Comparison of ENCODE assay signal across 21 cellular contexts in the genomic region with DNA sequence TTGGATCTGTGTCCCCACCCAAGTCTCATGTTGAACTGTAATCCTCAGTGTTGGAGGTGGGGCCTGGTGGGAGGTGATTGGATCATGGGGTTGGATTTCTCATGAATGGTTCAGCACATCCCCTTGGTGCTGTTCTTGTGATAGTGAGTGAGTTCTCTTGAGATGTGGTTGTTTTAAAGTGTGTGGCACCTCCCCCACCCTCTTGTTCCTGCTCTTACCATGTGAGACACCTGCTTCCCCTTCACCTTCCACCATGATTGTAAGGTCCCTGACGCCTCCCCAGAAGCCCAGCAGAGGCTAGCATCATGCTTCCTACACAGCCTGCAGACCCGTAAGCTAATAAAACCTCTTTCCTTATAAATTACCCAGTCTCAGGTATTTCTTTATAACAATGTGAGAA. TPM values are rescaled to one million over a fixed set of nuclear protein-coding genes. Genes with fewer than 3 reads are reported as not detected.
DNase-seq lines count a peak whose midpoint lies in the region; ATAC-seq and TF ChIP-seq lines count a peak whose summit lies in the region.
"Had no signal": no experiment of that assay in that cellular context is flagged by ENCODE, and none has a peak within 500 bp of the region (broad histone marks: within the 10 kb centered on the region; RNA-seq: fewer than 3 reads in every experiment).

No MANE protein-coding gene starts in this region.

- TF ChIP-seq CTCF in CD8-positive, alpha-beta T cell (IDR thresholded peaks at IDR 0.05) = no peak
- TF ChIP-seq CTCF in spleen (IDR thresholded peaks at IDR 0.05 in 8 of 11, conservative IDR thresholded peaks at IDR 0.05 in 3 of 11) (no peak), suprapubic skin (IDR thresholded peaks at IDR 0.05) (no peak)

- no peak for TF ChIP-seq POLR2A in spleen (IDR thresholded peaks at IDR 0.05)
- no peak for TF ChIP-seq POLR2A in suprapubic skin (IDR thresholded peaks at IDR 0.05)

- intact Hi-C loops in activated naive CD4-positive, alpha-beta T cell treated with anti-CD3 and anti-CD28 coated beads for 36 hours (cut with micrococcal nuclease) = no loop called here
- intact Hi-C loops in CD8-positive, alpha-beta T cell (cut with DNase I, micrococcal nuclease) = no loop called here
- intact Hi-C loops in spleen (cut with DNase I; ENCODE audit: low total_unique reads) = no loop called here

- no peak for TF ChIP-seq EP300 in suprapubic skin (IDR thresholded peaks at IDR 0.05)

- CTCF ChIA-PET in activated naive CD4-positive, alpha-beta T cell treated with anti-CD3 and anti-CD28 coated beads for 36 hours (lab: Charles Lee) = interaction anchor here (0.6 to 1.1 kb wide), 2 partner anchors 163 to 178 kb away, joined by 3 read pairs; no protein-coding TSS in a partner anchor
- CTCF ChIA-PET in activated naive CD4-positive, alpha-beta T cell treated with anti-CD3 and anti-CD28 coated beads, Interleukin-2, amount 10 ng/mL, durations not matched to agents 7 days and 5 days (lab: Charles Lee) = no interaction called here
- CTCF ChIA-PET in CD8-positive, alpha-beta T cell (lab: Charles Lee) = no interaction called here

- peak; percentile 19 for DNase-seq in activated naive CD4-positive, alpha-beta T cell treated with anti-CD3 and anti-CD28 coated beads for 36 hours
- DNase-seq in activated naive CD4-positive, alpha-beta T cell treated with anti-CD3 and anti-CD28 coated beads, Interleukin-2, amount 10 ng/mL, durations not matched to agents 7 days and 5 days = no peak
- no peak for DNase-seq in CD8-positive, alpha-beta T cell
- peak; percentile 28 for DNase-seq in NCI-H510A (lab: John Stamatoyannopoulos, UW)
- no peak for DNase-seq in spleen
- DNase-seq in suprapubic skin (ENCODE audit: low spot score in 2 of 2) = no peak
- DNase-seq: Calu3, COR-L47, DMS79, EL, GDM1, H9 had no signal

- H3K4me3 ChIP-seq in CD8-positive, alpha-beta T cell (ENCODE audit: low read depth, low read length) = no peak overlapping the region
- H3K4me3 ChIP-seq in spleen (no peak overlapping the region), suprapubic skin (no peak overlapping the region)
- H3K4me3 ChIP-seq: BLaER1, GM12878, GM23338 had no signal

- no peak overlapping the region for H3K27ac Mint-ChIP-seq in activated naive CD4-positive, alpha-beta T cell treated with anti-CD3 and anti-CD28 coated beads for 36 hours
- no peak overlapping the region for H3K27ac Mint-ChIP-seq in activated naive CD4-positive, alpha-beta T cell treated with anti-CD3 and anti-CD28 coated beads, Interleukin-2, amount 10 ng/mL, durations not matched to agents 7 days and 5 days
- no peak overlapping the region for H3K27ac Mint-ChIP-seq in CD8-positive, alpha-beta T cell
- H3K27ac Mint-ChIP-seq: B cell, GM23338, H9 had no signal

- WGBS in spleen, 5 donors = 54 to 66% (median 64%) methylated on average over 2 of the region's 2 CpGs
- WGBS in suprapubic skin = 84% methylated on average over 2 of the region's 2 CpGs

- no peak overlapping the region for H3K4me3 Mint-ChIP-seq in activated naive CD4-positive, alpha-beta T cell treated with anti-CD3 and anti-CD28 coated beads for 36 hours
- H3K4me3 Mint-ChIP-seq in activated naive CD4-positive, alpha-beta T cell treated with anti-CD3 and anti-CD28 coated beads, Interleukin-2, amount 10 ng/mL, durations not matched to agents 7 days and 5 days = no peak overlapping the region
- H3K4me3 Mint-ChIP-seq in CD8-positive, alpha-beta T cell = no peak overlapping the region
- H3K4me3 Mint-ChIP-seq: B cell; CD4-positive, CD25-positive, alpha-beta regulatory T cell; GM23338; H9 had no signal

- no peaks in the 10 kb centered on the region for H3K9me3 ChIP-seq in CD8-positive, alpha-beta T cell (ENCODE audit: low read length)
- H3K9me3 ChIP-seq in spleen = peaks cover 0 to 19% (median 13%) of the 10 kb centered on the region in 8 donors
- H3K9me3 ChIP-seq in suprapubic skin = no peaks in the 10 kb centered on the region

- H3K36me3 ChIP-seq in CD8-positive, alpha-beta T cell (ENCODE audit: insufficient read depth, low read length) = no peaks in the 10 kb centered on the region
- H3K36me3 ChIP-seq in spleen (no peaks in the 10 kb centered on the region), suprapubic skin (no peaks in the 10 kb centered on the region)
- H3K36me3 ChIP-seq: BLaER1 had no signal

- no peaks in the 10 kb centered on the region for H3K27me3 ChIP-seq in CD8-positive, alpha-beta T cell (ENCODE audit: insufficient read depth, low read length)
- H3K27me3 ChIP-seq in spleen (replicated peaks in 1 of 7) (no peaks in the 10 kb centered on the region), suprapubic skin (no peaks in the 10 kb centered on the region)
- H3K27me3 ChIP-seq: BLaER1 had no signal

- peak; percentile 29 for ATAC-seq in CD8-positive, alpha-beta T cell
- ATAC-seq: GM12878, GM23338, HCT116 had no signal

- peaks cover 11% of the 10 kb centered on the region for H3K4me1 Mint-ChIP-seq in activated naive CD4-positive, alpha-beta T cell treated with anti-CD3 and anti-CD28 coated beads for 36 hours (ENCODE audit: low read depth)
- no peaks in the 10 kb centered on the region for H3K4me1 Mint-ChIP-seq in activated naive CD4-positive, alpha-beta T cell treated with anti-CD3 and anti-CD28 coated beads, Interleukin-2, amount 10 ng/mL, durations not matched to agents 7 days and 5 days
- H3K4me1 Mint-ChIP-seq in CD8-positive, alpha-beta T cell (ENCODE audit: low read depth) = peaks cover 4% of the 10 kb centered on the region
- H3K4me1 Mint-ChIP-seq: B cell had no signal

- POLR2A ChIA-PET in CD8-positive, alpha-beta T cell (lab: Charles Lee) = no interaction called here

- no peak overlapping the region for H3K27ac ChIP-seq in CD8-positive, alpha-beta T cell (ENCODE audit: low read depth, low read length)
- H3K27ac ChIP-seq in spleen = no peak overlapping the region
- H3K27ac ChIP-seq in suprapubic skin = no peak overlapping the region
- H3K27ac ChIP-seq: BLaER1, C4-2B had no signal

- H3K9me3 Mint-ChIP-seq in activated naive CD4-positive, alpha-beta T cell treated with anti-CD3 and anti-CD28 coated beads for 36 hours = peaks cover 5% of the 10 kb centered on the region
- H3K9me3 Mint-ChIP-seq in activated naive CD4-positive, alpha-beta T cell treated with anti-CD3 and anti-CD28 coated beads, Interleukin-2, amount 10 ng/mL, durations not matched to agents 7 days and 5 days = peaks cover 3% of the 10 kb centered on the region
- H3K9me3 Mint-ChIP-seq in CD8-positive, alpha-beta T cell = peaks cover 7% of the 10 kb centered on the region

- no peaks in the 10 kb centered on the region for H3K36me3 Mint-ChIP-seq in activated naive CD4-positive, alpha-beta T cell treated with anti-CD3 and anti-CD28 coated beads for 36 hours (ENCODE audit: low read depth)
- no peaks in the 10 kb centered on the region for H3K36me3 Mint-ChIP-seq in activated naive CD4-positive, alpha-beta T cell treated with anti-CD3 and anti-CD28 coated beads, Interleukin-2, amount 10 ng/mL, durations not matched to agents 7 days and 5 days
- H3K36me3 Mint-ChIP-seq in CD8-positive, alpha-beta T cell = no peaks in the 10 kb centered on the region

- H3K4me1 ChIP-seq in CD8-positive, alpha-beta T cell (ENCODE audit: insufficient read depth, low read length) = peaks cover 12% of the 10 kb centered on the region
- H3K4me1 ChIP-seq in spleen (no peaks in the 10 kb centered on the region), suprapubic skin (no peaks in the 10 kb centered on the region)

- no peaks in the 10 kb centered on the region for H3K27me3 Mint-ChIP-seq in activated naive CD4-positive, alpha-beta T cell treated with anti-CD3 and anti-CD28 coated beads for 36 hours (ENCODE audit: low read depth)
- H3K27me3 Mint-ChIP-seq in activated naive CD4-positive, alpha-beta T cell treated with anti-CD3 and anti-CD28 coated beads, Interleukin-2, amount 10 ng/mL, durations not matched to agents 7 days and 5 days = no peaks in the 10 kb centered on the region
- H3K27me3 Mint-ChIP-seq in CD8-positive, alpha-beta T cell (ENCODE audit: low read depth) = no peaks in the 10 kb centered on the region

RNA-seq across cellular contexts. Expression of gene SUSD4, which starts 55.8 kb away (rescaled TPM):
- total RNA-seq in activated naive CD4-positive, alpha-beta T cell treated with anti-CD3 and anti-CD28 coated beads for 36 hours = 1 to 10 TPM; 1.1 to 1.8 TPM
- total RNA-seq in CD8-positive, alpha-beta T cell = 1 to 10 TPM; 1.9 to 2.2 TPM
- total RNA-seq in spleen = 1 to 10 TPM in 3 of 7 donors, under 1 TPM in 4; 0.43 to 2.1 (median 0.69) TPM
- under 1 TPM; 0.35 to 0.79 (median 0.54) TPM for polyA plus RNA-seq in spleen
- 10 to 100 TPM in 1 of 4 donors, 1 to 10 TPM in 3; 3.3 to 11.3 (median 6.7) TPM for total RNA-seq in suprapubic skin
- total RNA-seq: A172, A673, B cell had no signal

Comparison
In these comparisons a context has a peak if more than half of its experiments do, and no peak if none do; other contexts are left out.
1. DNase-seq: peak in activated naive CD4-positive, alpha-beta T cell treated with anti-CD3 and anti-CD28 coated beads for 36 hours (single experiment) and NCI-H510A (single experiment); none in activated naive CD4-positive, alpha-beta T cell treated with anti-CD3 and anti-CD28 coated beads, Interleukin-2, amount 10 ng/mL, durations not matched to agents 7 days and 5 days (single experiment), CD8-positive, alpha-beta T cell (0 of 7), spleen (single experiment) and suprapubic skin (0 of 2).